8 cellular contexts compared by ENCODE assay signal in the genomic region with DNA sequence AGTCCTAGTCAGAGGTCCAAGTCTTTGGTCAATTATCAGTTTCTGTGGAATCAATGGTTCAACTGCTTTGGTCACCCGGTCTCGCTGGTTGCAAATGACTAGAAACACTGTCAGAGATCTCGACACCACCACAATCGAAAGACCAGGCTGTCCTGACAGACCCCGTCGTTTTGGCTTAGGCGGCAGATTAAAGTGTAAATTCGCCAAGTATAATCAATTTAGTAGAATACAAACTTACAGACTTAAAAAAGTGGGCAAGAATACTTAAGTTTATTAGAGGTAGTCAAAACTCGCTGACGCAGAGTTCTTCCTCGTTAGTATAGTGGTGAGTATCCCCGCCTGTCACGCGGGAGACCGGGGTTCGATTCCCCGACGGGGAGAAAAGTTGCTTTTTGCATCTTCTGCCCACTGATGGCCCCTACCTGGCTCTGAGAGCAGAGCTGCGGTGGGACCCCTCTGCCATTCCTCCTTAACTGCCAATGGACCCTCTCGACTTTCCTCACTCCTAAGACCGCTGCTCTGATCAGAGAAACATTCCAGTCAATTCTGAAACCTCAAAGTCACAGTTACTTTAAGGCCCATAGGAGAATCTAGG. TPM values are rescaled to one million over a fixed set of nuclear protein-coding genes. Genes with fewer than 3 reads are reported as not detected.
DNase-seq lines count a peak whose midpoint lies in the region; ATAC-seq, FAIRE-seq and TF ChIP-seq lines count a peak whose summit lies in the region.

No MANE protein-coding gene starts in this region.

- peaks cover 25% of the 10 kb centered on the region for H3K4me1 Mint-ChIP-seq in activated CD8-positive, alpha-beta memory T cell treated with anti-CD3 and anti-CD28 coated beads, Interleukin-2, amount 10 ng/mL, durations not matched to agents 7 days and 5 days

- DNase-seq in GM12891 (ENCODE audit: insufficient read length, low spot score) (no peak), NOMO-1 treated with dmso at 0.1 percent for 144 hours (lab: John Stamatoyannopoulos, UW; ENCODE audit: unreplicated experiment) (peak; percentile 23), epithelial cell of esophagus (ENCODE audit: low read depth) (peak; percentile 71), NCI-H2029 (lab: John Stamatoyannopoulos, UW) (no peak)
- peak; percentile 82 for DNase-seq in activated CD8-positive, alpha-beta memory T cell treated with anti-CD3 and anti-CD28 coated beads, Interleukin-2, amount 10 ng/mL, durations not matched to agents 7 days and 5 days
- DNase-seq in stimulated activated CD8-positive, alpha-beta memory T cell treated with anti-CD3 and anti-CD28 coated beads, Interleukin-7, amount 100 ng/mL, for 24 hours (ENCODE audit: low read depth) = peak; percentile 82

- H3K36me3 ChIP-seq in mucosa of stomach (ENCODE audit: control insufficient read depth, insufficient read depth, low read length) = no peaks in the 10 kb centered on the region

- no peak for TF ChIP-seq CTCF in epithelial cell of esophagus (IDR thresholded peaks at IDR 0.05; ENCODE audit: insufficient read depth, low read depth, low read length, missing control alignments)

- peaks cover 1% of the 10 kb centered on the region for H3K36me3 Mint-ChIP-seq in activated CD8-positive, alpha-beta memory T cell treated with anti-CD3 and anti-CD28 coated beads, Interleukin-2, amount 10 ng/mL, durations not matched to agents 7 days and 5 days

- H3K27ac Mint-ChIP-seq in activated CD8-positive, alpha-beta memory T cell treated with anti-CD3 and anti-CD28 coated beads, Interleukin-2, amount 10 ng/mL, durations not matched to agents 7 days and 5 days = peak overlapping the region; percentile 71

- FAIRE-seq in GM12891 (lab: Jason Lieb, UNC) = peak; percentile 23

- ATAC-seq in HG03175 (IDR thresholded peaks at IDR 0.05; ENCODE audit: unreplicated experiment) = peak; percentile 45
- peak; percentile 52 for ATAC-seq in activated CD8-positive, alpha-beta memory T cell treated with anti-CD3 and anti-CD28 coated beads, Interleukin-2, amount 10 ng/mL, durations not matched to agents 7 days and 5 days

- H3K27me3 Mint-ChIP-seq in activated CD8-positive, alpha-beta memory T cell treated with anti-CD3 and anti-CD28 coated beads, Interleukin-2, amount 10 ng/mL, durations not matched to agents 7 days and 5 days = peaks cover 45% of the 10 kb centered on the region

- H3K9me3 ChIP-seq in mucosa of stomach (ENCODE audit: control insufficient read depth, low read length) = no peaks in the 10 kb centered on the region

- H3K4me3 ChIP-seq in epithelial cell of esophagus (ENCODE audit: low read length) = peak overlapping the region; percentile 52
- H3K4me3 ChIP-seq in mucosa of stomach (ENCODE audit: low read length) = peak overlapping the region; percentile 21

- peak overlapping the region; percentile 80 for H3K4me3 Mint-ChIP-seq in activated CD8-positive, alpha-beta memory T cell treated with anti-CD3 and anti-CD28 coated beads, Interleukin-2, amount 10 ng/mL, durations not matched to agents 7 days and 5 days

- no peaks in the 10 kb centered on the region for H3K9me3 Mint-ChIP-seq in activated CD8-positive, alpha-beta memory T cell treated with anti-CD3 and anti-CD28 coated beads, Interleukin-2, amount 10 ng/mL, durations not matched to agents 7 days and 5 days (ENCODE audit: low read depth)

- no peak for TF ChIP-seq POLR2A in GM12891 (IDR thresholded peaks at IDR 0.05; ENCODE audit: low read depth, low read length)

- H3K27me3 ChIP-seq in mucosa of stomach (ENCODE audit: control insufficient read depth, insufficient read depth, low read length) = peaks cover 9% of the 10 kb centered on the region

- CTCF ChIA-PET in activated CD8-positive, alpha-beta memory T cell treated with anti-CD3 and anti-CD28 coated beads, Interleukin-2, amount 10 ng/mL, durations not matched to agents 7 days and 5 days (lab: Charles Lee) = interaction anchor here (0.9 to 1.0 kb wide), 2 partner anchors 15 to 249 kb away, joined by 3 read pairs; no protein-coding TSS in a partner anchor

- peaks cover 6% of the 10 kb centered on the region for H3K4me1 ChIP-seq in mucosa of stomach (ENCODE audit: control insufficient read depth, insufficient read depth, low read length)

- H3K9ac ChIP-seq in mucosa of stomach (ENCODE audit: low read length) = no peak overlapping the region

TF ChIP-seq in GM12891, 5 proteins besides CTCF, POLR2A, EP300 and RAD21:
- no peak for TF ChIP-seq PAX5 (IDR thresholded peaks at IDR 0.05; ENCODE audit: insufficient read depth, low read length, severe bottlenecking)
- TF ChIP-seq SPI1 (IDR thresholded peaks at IDR 0.05; ENCODE audit: low read depth, low read length) = no peak
- no peak for TF ChIP-seq POU2F2 (IDR thresholded peaks at IDR 0.05; ENCODE audit: low read depth, low read length)
- TF ChIP-seq POLR2AphosphoS5 (IDR thresholded peaks at IDR 0.05; ENCODE audit: low read depth, low read length) = no peak
- no peak for TF ChIP-seq TAF1 (IDR thresholded peaks at IDR 0.05; ENCODE audit: low read depth, low read length)
TF ChIP-seq in GM12891: peak in this region for 0.

RNA-seq across cellular contexts. Expression of gene ZNF184, which starts 30.6 kb away (rescaled TPM):
- 2.2 TPM for polyA plus RNA-seq in GM12891 (2012; ENCODE audit: low read depth, missing spikeins)
- 10 to 100 TPM; 12.4 to 12.9 TPM for total RNA-seq in activated CD8-positive, alpha-beta memory T cell treated with anti-CD3 and anti-CD28 coated beads, Interleukin-2, amount 10 ng/mL, durations not matched to agents 7 days and 5 days

Comparison
In these comparisons a context has a peak if more than half of its experiments do, and no peak if none do; other contexts are left out.
1. DNase-seq: peak in NOMO-1 treated with dmso at 0.1 percent for 144 hours (single experiment), activated CD8-positive, alpha-beta memory T cell treated with anti-CD3 and anti-CD28 coated beads, Interleukin-2, amount 10 ng/mL, durations not matched to agents 7 days and 5 days (single experiment), epithelial cell of esophagus (single experiment) and stimulated activated CD8-positive, alpha-beta memory T cell treated with anti-CD3 and anti-CD28 coated beads, Interleukin-7, amount 100 ng/mL, for 24 hours (single experiment); none in GM12891 (single experiment) and NCI-H2029 (single experiment).